ENCODE assay signal across 8 cellular contexts in the genomic region with DNA sequence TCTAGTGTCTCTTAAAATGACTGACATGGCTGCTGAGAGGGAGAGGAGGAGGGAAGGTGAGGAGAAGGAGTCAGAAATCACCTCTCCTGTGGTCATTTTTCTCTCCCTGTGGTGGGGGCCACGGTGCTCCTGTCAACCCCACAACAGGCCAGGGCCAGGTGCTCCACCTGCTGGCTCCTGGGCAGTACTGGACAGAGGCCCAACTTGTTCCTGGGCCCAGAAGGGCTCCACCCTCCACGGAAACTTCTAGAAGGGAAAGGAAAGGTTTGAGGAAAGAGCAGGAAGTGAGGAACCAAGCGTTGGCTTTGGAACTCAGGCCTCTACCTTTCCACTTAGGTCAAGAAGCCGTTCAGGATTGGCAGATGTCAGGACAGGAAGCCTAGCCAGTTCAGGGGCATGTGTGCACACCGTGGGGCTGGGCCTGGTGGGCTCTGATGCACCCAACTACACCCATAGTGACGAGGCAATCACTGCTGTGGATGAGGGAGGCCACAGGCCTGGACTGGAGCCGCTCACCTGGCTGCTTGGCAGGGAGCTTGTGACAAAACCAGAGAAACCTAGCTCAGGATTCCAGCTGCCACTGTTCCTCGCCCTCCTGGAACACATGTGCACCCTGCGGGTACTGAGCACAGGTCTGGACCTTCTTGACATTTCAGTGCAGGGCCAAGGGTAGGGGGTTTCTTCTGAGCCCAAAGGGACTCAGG. TPM values are rescaled to one million over a fixed set of nuclear protein-coding genes. Genes with fewer than 3 reads are reported as not detected.
A peak's percentile ranks its signal among the peaks of the same experiment; 100 is the strongest.
DNase-seq lines count a peak whose midpoint lies in the region; ATAC-seq, FAIRE-seq and TF ChIP-seq lines count a peak whose summit lies in the region.

No MANE protein-coding gene starts in this region.

- H3K27me3 ChIP-seq in Karpas-422 (ENCODE audit: low read length): no peaks in the 10 kb centered on the region
- no peaks in the 10 kb centered on the region for H3K27me3 ChIP-seq in body of pancreas
- peaks cover 10 to 34% of the 10 kb centered on the region in 2 experiments for H3K27me3 ChIP-seq in mesenchymal stem cell (ENCODE audit: control insufficient read depth in 1 of 2, insufficient read depth in 1 of 2, low read length in 2 of 2)

- no peak overlapping the region for H3K27ac ChIP-seq in Karpas-422 (ENCODE audit: low read length)
- H3K27ac ChIP-seq in body of pancreas: peak overlapping the region; percentile 17 to 30 (median 24)
- H3K27ac ChIP-seq in mesenchymal stem cell (ENCODE audit: low read length, poor library complexity, severe bottlenecking): no peak overlapping the region

- H2AFZ ChIP-seq in Karpas-422 (ENCODE audit: low read length) (no peak overlapping the region), mesenchymal stem cell (ENCODE audit: low read depth, low read length) (no peak overlapping the region)

- intact Hi-C loops in body of pancreas (cut with DNase I): no loop called here

- H2BK5ac ChIP-seq in mesenchymal stem cell (ENCODE audit: low read depth, low read length, poor library complexity, severe bottlenecking): no peak overlapping the region

- H3K4me1 ChIP-seq in Karpas-422 (ENCODE audit: low read length) (no peaks in the 10 kb centered on the region), body of pancreas (peaks cover 18% of the 10 kb centered on the region), mesenchymal stem cell (ENCODE audit: control insufficient read depth, insufficient read depth, low read depth, low read length) (no peaks in the 10 kb centered on the region)

- CTCF ChIA-PET in GM10248 (lab: Yijun Ruan, JAX): no interaction called here

- H3K36me3 ChIP-seq in Karpas-422 (ENCODE audit: insufficient read depth, low read length) (no peaks in the 10 kb centered on the region), body of pancreas (replicated peaks in 1 of 2; ENCODE audit: insufficient read depth in 1 of 2, low read depth in 2 of 2) (no peaks in the 10 kb centered on the region), mesenchymal stem cell (ENCODE audit: control insufficient read depth in 1 of 2, insufficient read depth in 2 of 2, low read depth in 1 of 2, low read length in 2 of 2) (no peaks in the 10 kb centered on the region)

- H3K4me2 ChIP-seq in Karpas-422 (ENCODE audit: low read depth, low read length, poor library complexity, severe bottlenecking) (no peak overlapping the region), mesenchymal stem cell (ENCODE audit: low read length, poor library complexity, severe bottlenecking) (no peak overlapping the region)

- no peak overlapping the region for H3K4ac ChIP-seq in mesenchymal stem cell (ENCODE audit: low read depth in 1 of 2, low read length in 2 of 2)

- H3K4me3 ChIP-seq in Karpas-422 (ENCODE audit: low read length) (no peak overlapping the region), body of pancreas (no peak overlapping the region), mesenchymal stem cell (ENCODE audit: insufficient read depth in 1 of 2, low read depth in 1 of 2, low read length in 2 of 2) (no peak overlapping the region)

- no peaks in the 10 kb centered on the region for H3K9me2 ChIP-seq in Karpas-422 (replicated peaks; ENCODE audit: insufficient read depth, low read length)

- H4K8ac ChIP-seq in mesenchymal stem cell (ENCODE audit: low read length): no peak overlapping the region

- H3K79me2 ChIP-seq in Karpas-422 (ENCODE audit: low read length): no peaks in the 10 kb centered on the region

- POLR2A ChIA-PET in GM10248 (lab: Yijun Ruan, JAX): no interaction called here

- TF ChIP-seq CTCF in GM10248 (IDR thresholded peaks at IDR 0.05; ENCODE audit: control extremely low read depth, extremely low read depth, low read depth, missing control alignments) (peak; percentile 83), body of pancreas (IDR thresholded peaks at IDR 0.05) (peak; percentile 40 to 76 (median 68))

- H3K23ac ChIP-seq in mesenchymal stem cell (ENCODE audit: low read length in 2 of 2): no peak overlapping the region

- no peaks in the 10 kb centered on the region for H3K79me1 ChIP-seq in mesenchymal stem cell (replicated peaks; ENCODE audit: low read length, poor library complexity, severe bottlenecking)

- DNase-seq in GM10248 (ENCODE audit: extremely low spot score) (peak; percentile 66), Karpas-422 (peak; percentile 58), body of pancreas (peak; percentile 62 to 75 (median 69)), mesenchymal stem cell (peak; percentile 26), GM12891 (ENCODE audit: insufficient read length, low spot score) (no peak), C1 segment of cervical spinal cord (lab: John Stamatoyannopoulos, UW) (no peak)

- WGBS in body of pancreas, 2 donors: 48 to 67% methylated on average over 4 to 9 of the region's 9 CpGs
- 82% methylated on average over 9 of the region's 9 CpGs for WGBS in mesenchymal stem cell

- H2AK5ac ChIP-seq in mesenchymal stem cell (ENCODE audit: low read length, severe bottlenecking): no peak overlapping the region

- TF ChIP-seq POLR2A in body of pancreas (IDR thresholded peaks at IDR 0.05): no peak
- TF ChIP-seq POLR2A in GM12891 (IDR thresholded peaks at IDR 0.05; ENCODE audit: low read depth, low read length): no peak

- no peaks in the 10 kb centered on the region for H3K9me3 ChIP-seq in Karpas-422 (ENCODE audit: low read length)
- no peaks in the 10 kb centered on the region for H3K9me3 ChIP-seq in body of pancreas
- H3K9me3 ChIP-seq in mesenchymal stem cell (ENCODE audit: control insufficient read depth, low read length): no peaks in the 10 kb centered on the region

- no peak overlapping the region for H3K14ac ChIP-seq in mesenchymal stem cell (ENCODE audit: low read length in 2 of 2)

- no peaks in the 10 kb centered on the region for H4K20me1 ChIP-seq in Karpas-422 (ENCODE audit: insufficient read depth, low read depth, low read length)

- H4K91ac ChIP-seq in mesenchymal stem cell (ENCODE audit: low read length): no peak overlapping the region

- no peak overlapping the region for H2BK120ac ChIP-seq in mesenchymal stem cell (ENCODE audit: low read depth, low read length)

- ATAC-seq in body of pancreas: peak; percentile 81
- ATAC-seq in HG02938 (IDR thresholded peaks at IDR 0.05; ENCODE audit: unreplicated experiment): no peak
- ATAC-seq in GM21528 (IDR thresholded peaks at IDR 0.05; ENCODE audit: low FRiP score, unreplicated experiment): no peak

- no peak for FAIRE-seq in GM12891 (lab: Jason Lieb, UNC)

- no peak overlapping the region for H3K18ac ChIP-seq in mesenchymal stem cell (ENCODE audit: low read depth in 1 of 2, low read length in 2 of 2)

- H3K9ac ChIP-seq in Karpas-422 (ENCODE audit: low read length): no peak overlapping the region
- no peak overlapping the region for H3K9ac ChIP-seq in mesenchymal stem cell (ENCODE audit: low read length)

- no peak overlapping the region for H2BK15ac ChIP-seq in mesenchymal stem cell (ENCODE audit: low read depth, poor library complexity, severe bottlenecking)

- H2BK12ac ChIP-seq in mesenchymal stem cell (ENCODE audit: low read length in 2 of 2): no peak overlapping the region

TF ChIP-seq in GM12891, 5 proteins besides CTCF, POLR2A, EP300 and RAD21:
- TF ChIP-seq POU2F2 (IDR thresholded peaks at IDR 0.05; ENCODE audit: low read depth, low read length): no peak
- no peak for TF ChIP-seq PAX5 (IDR thresholded peaks at IDR 0.05; ENCODE audit: insufficient read depth, low read length, severe bottlenecking)
- TF ChIP-seq POLR2AphosphoS5 (IDR thresholded peaks at IDR 0.05; ENCODE audit: low read depth, low read length): no peak
- no peak for TF ChIP-seq SPI1 (IDR thresholded peaks at IDR 0.05; ENCODE audit: low read depth, low read length)
- TF ChIP-seq TAF1 (IDR thresholded peaks at IDR 0.05; ENCODE audit: low read depth, low read length): no peak

RNA-seq across cellular contexts. Expression of a gene that starts 36.1 kb away (rescaled TPM):
- total RNA-seq in Karpas-422 (2014; rRNA removed; shearing (Covaris generic); ENCODE audit: low replicate concordance): 1.2 and 2.0 TPM in 2 replicates
- total RNA-seq in body of pancreas: 1 to 10 TPM in 1 of 2 donors, under 1 TPM in 1; 0.26 to 1.6 TPM
- 1.1 TPM for polyA plus RNA-seq in mesenchymal stem cell (2013, experiment 1 of 2)
- 1.1 TPM for polyA plus RNA-seq in mesenchymal stem cell (2013, experiment 2 of 2)
- polyA plus RNA-seq in GM12891 (2012; ENCODE audit: low read depth, missing spikeins): 0.04 TPM

Comparison
In these comparisons a context has a peak if more than half of its experiments do, and no peak if none do; other contexts are left out.
1. DNase-seq: peak in GM10248 (single experiment), Karpas-422 (single experiment), body of pancreas (4 of 4) and mesenchymal stem cell (single experiment); none in GM12891 (single experiment) and C1 segment of cervical spinal cord (0 of 14).
2. H3K27ac ChIP-seq: peak in body of pancreas (4 of 4); none in Karpas-422 (single experiment) and mesenchymal stem cell (single experiment).